Comparison of ENCODE assay signal across 8 cellular contexts in genomic region chr9:37486616-37487544, GRCh38. TPM values are rescaled to one million over a fixed set of nuclear protein-coding genes. Genes with fewer than 3 reads are reported as not detected.
A peak's percentile ranks its signal among the peaks of the same experiment; 100 is the strongest.
DNase-seq lines count a peak whose midpoint lies in the region; ATAC-seq and TF ChIP-seq lines count a peak whose summit lies in the region.

No MANE protein-coding gene starts in this region.

- peak; percentile 94 for DNase-seq in EH (ENCODE audit: low read depth)
- DNase-seq in MM.1S = no peak
- peak; percentile 47 for DNase-seq in MCF 10A (ENCODE audit: unreplicated experiment)
- DNase-seq in kidney epithelial cell (ENCODE audit: low read depth) = no peak
- no peak for DNase-seq in stimulated activated naive CD8-positive, alpha-beta T cell treated with anti-CD3 and anti-CD28 coated beads, Interleukin-15, amount 100 ng/mL, for 72 hours
- no peak for DNase-seq in GM13977 (ENCODE audit: low spot score)
- DNase-seq in central memory CD4-positive, alpha-beta T cell = no peak

- H3F3A ChIP-seq in MM.1S (ENCODE audit: insufficient read depth, low read length) = no peaks in the 10 kb centered on the region

- no peaks in the 10 kb centered on the region for H4K20me1 ChIP-seq in MM.1S (ENCODE audit: insufficient read depth, low read length)

- H3K9ac ChIP-seq in MM.1S (ENCODE audit: low read length) = peak overlapping the region; percentile 92

- peaks cover 20% of the 10 kb centered on the region for H3K4me1 ChIP-seq in MM.1S (ENCODE audit: low read length)

- H3K27ac Mint-ChIP-seq in MCF 10A (ENCODE audit: low read depth, unreplicated experiment) = peak overlapping the region; percentile 94
- peak overlapping the region; percentile 99 for H3K27ac Mint-ChIP-seq in stimulated activated naive CD8-positive, alpha-beta T cell treated with anti-CD3 and anti-CD28 coated beads, Interleukin-15, amount 100 ng/mL, for 72 hours

- H3K4me1 Mint-ChIP-seq in MCF 10A (ENCODE audit: insufficient read depth, unreplicated experiment) = peaks cover 21% of the 10 kb centered on the region
- peaks cover 45% of the 10 kb centered on the region for H3K4me1 Mint-ChIP-seq in stimulated activated naive CD8-positive, alpha-beta T cell treated with anti-CD3 and anti-CD28 coated beads, Interleukin-15, amount 100 ng/mL, for 72 hours

- H3K4me2 ChIP-seq in MM.1S (ENCODE audit: low read depth, low read length) = peak overlapping the region; percentile 90

- in situ Hi-C loops in GM13977 (cut with MboI; ENCODE audit: low pct_unique_long_range_greater_than_20kb, low sequenced_read_pairs, unreplicated experiment) = loop anchor here (25.0 kb wide), 2 partner anchors 100 to 375 kb away; partner anchors contain the start of genes FBXO10 and TOMM5

- no peaks in the 10 kb centered on the region for H3K27me3 Mint-ChIP-seq in MCF 10A (ENCODE audit: insufficient read depth, unreplicated experiment)
- H3K27me3 Mint-ChIP-seq in stimulated activated naive CD8-positive, alpha-beta T cell treated with anti-CD3 and anti-CD28 coated beads, Interleukin-15, amount 100 ng/mL, for 72 hours = peaks cover 3% of the 10 kb centered on the region

- intact Hi-C loops in MCF 10A (cut with micrococcal nuclease) = loop anchor here (5.0 to 10.0 kb wide), 5 partner anchors 105 to 878 kb away; partner anchors contain the start of genes DCAF10, SLC25A51 and TOMM5

- no peaks in the 10 kb centered on the region for H3K9me3 Mint-ChIP-seq in MCF 10A (ENCODE audit: unreplicated experiment)
- no peaks in the 10 kb centered on the region for H3K9me3 Mint-ChIP-seq in stimulated activated naive CD8-positive, alpha-beta T cell treated with anti-CD3 and anti-CD28 coated beads, Interleukin-15, amount 100 ng/mL, for 72 hours

- H3K36me3 Mint-ChIP-seq in MCF 10A (ENCODE audit: insufficient read depth, unreplicated experiment) = peaks cover 33% of the 10 kb centered on the region

- H3K4me3 Mint-ChIP-seq in MCF 10A (ENCODE audit: unreplicated experiment) = peak overlapping the region; percentile 90
- H3K4me3 Mint-ChIP-seq in stimulated activated naive CD8-positive, alpha-beta T cell treated with anti-CD3 and anti-CD28 coated beads, Interleukin-15, amount 100 ng/mL, for 72 hours = peak overlapping the region; percentile 96 to 99

- POLR2A ChIA-PET in MCF 10A (lab: Yijun Ruan, JAX) = interaction anchor here (0.5 to 4.5 kb wide), 24 partner anchors 9 to 1180 kb away, joined by 3 to 75 read pairs (median 4); partner anchors contain the start of genes DCAF10, EXOSC3, TOMM5 and ZBTB5

- peak overlapping the region; percentile 85 for H2AFZ ChIP-seq in MM.1S (ENCODE audit: low read length)

- H3K36me3 ChIP-seq in MM.1S (replicated peaks; ENCODE audit: insufficient read depth, low read length) (peaks cover 1% of the 10 kb centered on the region; the same call in 1 of the 2 replicates), kidney epithelial cell (ENCODE audit: control insufficient read depth, insufficient read depth, low read length) (no peaks in the 10 kb centered on the region)

- H3K27ac ChIP-seq in MM.1S (ENCODE audit: low read length) = no peak overlapping the region

- no peak for ATAC-seq in stimulated activated naive CD8-positive, alpha-beta T cell treated with anti-CD3 and anti-CD28 coated beads, Interleukin-15, amount 100 ng/mL, for 72 hours
- no peak for ATAC-seq in HG02678 (IDR thresholded peaks at IDR 0.05; ENCODE audit: unreplicated experiment)

- peaks cover 37% of the 10 kb centered on the region for H3K79me2 ChIP-seq in MM.1S (ENCODE audit: low read length)

- TSS peak; percentile 79 for BruUV-seq in MCF 10A (replicated peaks; lab: Mats Ljungman, UMichigan)

- peak overlapping the region; percentile 96 for H3K4me3 ChIP-seq in MM.1S (ENCODE audit: low read length)
- H3K4me3 ChIP-seq in kidney epithelial cell (ENCODE audit: low read depth, low read length) = peak overlapping the region; percentile 79

- no peaks in the 10 kb centered on the region for H3K9me2 ChIP-seq in MM.1S (replicated peaks; ENCODE audit: insufficient read depth, low read length)

- H3K27me3 ChIP-seq in MM.1S (replicated peaks; ENCODE audit: insufficient read depth, low read length) (no peaks in the 10 kb centered on the region), kidney epithelial cell (ENCODE audit: control insufficient read depth, insufficient read depth, low read length) (no peaks in the 10 kb centered on the region)

- CTCF ChIA-PET in MCF 10A (lab: Yijun Ruan, JAX) = interaction anchor here (0.6 to 1.4 kb wide), 7 partner anchors 12 to 109 kb away, joined by 3 to 4 read pairs (median 3); partner anchors contain the start of gene ZBTB5

- no peak for TF ChIP-seq CTCF in MM.1S (IDR thresholded peaks at IDR 0.05; ENCODE audit: low read length)
- no peak for TF ChIP-seq CTCF in MCF 10A (IDR thresholded peaks at IDR 0.05; ENCODE audit: unreplicated experiment)
- no peak for TF ChIP-seq CTCF in kidney epithelial cell (IDR thresholded peaks at IDR 0.05; ENCODE audit: insufficient read depth, low read length, poor library complexity, severe bottlenecking)
- no peak for TF ChIP-seq CTCF in GM13977 (IDR thresholded peaks at IDR 0.05; ENCODE audit: extremely low read depth, insufficient read depth, missing control alignments)

- no peaks in the 10 kb centered on the region for H3K9me3 ChIP-seq in MM.1S (replicated peaks; ENCODE audit: insufficient read depth, low read length)

RNA-seq across cellular contexts. Expression of gene POLR1E, which starts 1.1 kb away (rescaled TPM):
- total RNA-seq in MCF 10A (2022) = 29.7 and 50.3 TPM in 2 replicates
- 24.4 and 26.9 TPM in 2 replicates for total RNA-seq in kidney epithelial cell

RNA-seq across cellular contexts. Expression of gene ZBTB5, which starts 21.6 kb away (rescaled TPM):
- total RNA-seq in MCF 10A (2022) (8.9 and 9.0 TPM in 2 replicates), kidney epithelial cell (12.4 and 14.1 TPM in 2 replicates)

Comparison
In these comparisons a context has a peak if more than half of its experiments do, and no peak if none do; other contexts are left out.
1. DNase-seq: peak in EH (single experiment) and MCF 10A (single experiment); none in MM.1S (single experiment), kidney epithelial cell (single experiment), stimulated activated naive CD8-positive, alpha-beta T cell treated with anti-CD3 and anti-CD28 coated beads, Interleukin-15, amount 100 ng/mL, for 72 hours (0 of 2), GM13977 (single experiment) and central memory CD4-positive, alpha-beta T cell (single experiment).